37 cellular contexts compared by ENCODE assay signal in genomic region chrX:149312097-149312496, GRCh38.
A peak's percentile ranks its signal among the peaks of the same experiment; 100 is the strongest.
DNase-seq lines count a peak whose midpoint lies in the region; ATAC-seq, FAIRE-seq and TF ChIP-seq lines count a peak whose summit lies in the region.
"Had no signal": no experiment of that assay in that cellular context is flagged by ENCODE, and none has a peak within 500 bp of the region (broad histone marks: within the 10 kb centered on the region; RNA-seq: fewer than 3 reads in every experiment).

No MANE protein-coding gene starts in this region.

- no TSS peak for BruUV-seq in MCF 10A (replicated peaks; lab: Mats Ljungman, UMichigan)
- BruUV-seq in mammary epithelial cell (replicated peaks; lab: Mats Ljungman, UMichigan) = no TSS peak
- no TSS peak for BruUV-seq in HepG2 (replicated peaks; lab: Mats Ljungman, UMichigan)

- POLR2A ChIA-PET in MCF 10A (lab: Yijun Ruan, JAX) = interaction anchor here (2.0 kb wide), 1 partner anchor 61 kb away, joined by 4 read pairs; no protein-coding TSS in a partner anchor
- POLR2A ChIA-PET in HepG2 (lab: Yijun Ruan, JAX) = no interaction called here
- POLR2A ChIA-PET in HEK293T (lab: Yijun Ruan, JAX) = no interaction called here

- H3K4me3 Mint-ChIP-seq in MCF 10A (ENCODE audit: unreplicated experiment) = no peak overlapping the region
- H3K4me3 Mint-ChIP-seq: B cell; CD14-positive monocyte; CD4-positive, alpha-beta memory T cell; CD4-positive, alpha-beta T cell; CD4-positive, CD25-positive, alpha-beta regulatory T cell; CD8-positive, alpha-beta memory T cell; CD8-positive, alpha-beta T cell had no signal

- H3K36me3 ChIP-seq in mammary epithelial cell (ENCODE audit: insufficient read depth, low read length) = no peaks in the 10 kb centered on the region
- H3K36me3 ChIP-seq in HepG2 (replicated peaks in 1 of 2; ENCODE audit: control insufficient read depth in 1 of 2, insufficient read depth in 2 of 2, low read length in 2 of 2) = no peaks in the 10 kb centered on the region
- no peaks in the 10 kb centered on the region for H3K36me3 ChIP-seq in right lobe of liver
- H3K36me3 ChIP-seq in RWPE2 (ENCODE audit: low read depth) = no peaks in the 10 kb centered on the region
- H3K36me3 ChIP-seq: BE2C; BLaER1; BLaER1 treated with 17β-estradiol and CSF1 and Interleukin-3, amounts not matched to agents 10 nM and 100 nM had no signal

- DNase-seq in MCF 10A (ENCODE audit: unreplicated experiment) (no peak), mammary epithelial cell (no peak), HepG2 (ENCODE audit: low spot score) (no peak), right lobe of liver (no peak), HEK293T (ENCODE audit: extremely low spot score) (no peak), RWPE2 (ENCODE audit: low spot score) (no peak), GM12892 (ENCODE audit: insufficient read length) (no peak)
- no peak for DNase-seq in stimulated activated naive CD4-positive, alpha-beta T cell (lab: John Stamatoyannopoulos, UW)
- DNase-seq: 8988T; ACHN; AML-193; BE2C; C1 segment of cervical spinal cord; Caco-2; Calu3; CD4-positive, alpha-beta memory T cell; CD4-positive, alpha-beta T cell; CD4-positive, CD25-positive, alpha-beta regulatory T cell; CD8-positive, alpha-beta memory T cell; CD8-positive, alpha-beta T cell; COR-L47; DMS 273 treated with DMSO at 0.1 percent for 48 hours; DMS153; DMS53; DMS79; DMS79 treated with DMSO at 0.1 percent for 48 hours; DND-41; EL had no signal

- no peaks in the 10 kb centered on the region for H4K20me1 ChIP-seq in mammary epithelial cell (ENCODE audit: insufficient read depth, low read length)
- no peaks in the 10 kb centered on the region for H4K20me1 ChIP-seq in HepG2 (ENCODE audit: insufficient read depth, low read length)
- H4K20me1 ChIP-seq: BLaER1; BLaER1 treated with 17β-estradiol and CSF1 and Interleukin-3, amounts not matched to agents 10 nM and 100 nM had no signal

- H3K4me3 ChIP-seq in mammary epithelial cell (replicated peaks in 1 of 3; ENCODE audit: insufficient read depth in 1 of 3, low read depth in 2 of 3, low read length in 3 of 3) (no peak overlapping the region), HepG2 (replicated peaks in 1 of 3; ENCODE audit: insufficient read depth in 1 of 3, low read depth in 2 of 3, low read length in 3 of 3) (no peak overlapping the region), right lobe of liver (no peak overlapping the region), RWPE2 (ENCODE audit: severe bottlenecking) (no peak overlapping the region)
- H3K4me3 ChIP-seq: A549; BLaER1; BLaER1 treated with 17β-estradiol and CSF1 and Interleukin-3, amounts not matched to agents 10 nM and 100 nM had no signal

- H3K27me3 ChIP-seq in mammary epithelial cell (ENCODE audit: insufficient read depth, low read length) (no peaks in the 10 kb centered on the region), HepG2 (ENCODE audit: control insufficient read depth in 1 of 2, insufficient read depth in 2 of 2, low read length in 2 of 2) (no peaks in the 10 kb centered on the region), right lobe of liver (no peaks in the 10 kb centered on the region), RWPE2 (ENCODE audit: insufficient read depth, poor library complexity, severe bottlenecking) (no peaks in the 10 kb centered on the region)
- H3K27me3 ChIP-seq: BE2C; BLaER1; BLaER1 treated with 17β-estradiol and CSF1 and Interleukin-3, amounts not matched to agents 10 nM and 100 nM had no signal

- no peaks in the 10 kb centered on the region for H3K36me3 Mint-ChIP-seq in MCF 10A (ENCODE audit: insufficient read depth, unreplicated experiment)
- H3K36me3 Mint-ChIP-seq: CD14-positive monocyte; CD4-positive, alpha-beta memory T cell; CD4-positive, CD25-positive, alpha-beta regulatory T cell; CD8-positive, alpha-beta memory T cell; CD8-positive, alpha-beta T cell had no signal

- H3K79me2 ChIP-seq in mammary epithelial cell (ENCODE audit: insufficient read depth, low read length) (no peaks in the 10 kb centered on the region), HepG2 (ENCODE audit: insufficient read depth, low read length) (no peaks in the 10 kb centered on the region)

- ATAC-seq in HepG2 (no peak), right lobe of liver (no peak), RWPE2 (ENCODE audit: low read depth) (no peak)
- ATAC-seq: A549; CD8-positive, alpha-beta T cell had no signal

- no peaks in the 10 kb centered on the region for H3K27me3 Mint-ChIP-seq in MCF 10A (ENCODE audit: insufficient read depth, unreplicated experiment)
- H3K27me3 Mint-ChIP-seq: B cell; CD4-positive, alpha-beta T cell; CD4-positive, CD25-positive, alpha-beta regulatory T cell had no signal

- intact Hi-C loops in MCF 10A (cut with micrococcal nuclease) (no loop called here), mammary epithelial cell (cut with micrococcal nuclease) (no loop called here), HepG2 (cut with micrococcal nuclease; ENCODE audit: unreplicated experiment) (no loop called here), right lobe of liver (cut with DNase I) (no loop called here)

- H3K9me3 Mint-ChIP-seq in MCF 10A (ENCODE audit: unreplicated experiment) = peaks cover 9% of the 10 kb centered on the region
- H3K9me3 Mint-ChIP-seq: CD4-positive, alpha-beta T cell; CD4-positive, CD25-positive, alpha-beta regulatory T cell; CD8-positive, alpha-beta memory T cell; CD8-positive, alpha-beta T cell had no signal

- peak overlapping the region; percentile 95 for H3K27ac Mint-ChIP-seq in MCF 10A (ENCODE audit: low read depth, unreplicated experiment)
- H3K27ac Mint-ChIP-seq: B cell; CD14-positive monocyte; CD4-positive, alpha-beta memory T cell; CD4-positive, alpha-beta T cell; CD4-positive, CD25-positive, alpha-beta regulatory T cell; CD8-positive, alpha-beta memory T cell; CD8-positive, alpha-beta T cell had no signal

- no peak overlapping the region for H3K4me2 ChIP-seq in mammary epithelial cell (ENCODE audit: insufficient read depth, low read depth, low read length)
- H3K4me2 ChIP-seq in HepG2 (ENCODE audit: low read depth, low read length) = no peak overlapping the region
- H3K4me2 ChIP-seq: A549; BLaER1; BLaER1 treated with 17β-estradiol and CSF1 and Interleukin-3, amounts not matched to agents 10 nM and 100 nM had no signal

- no peak overlapping the region for H2AFZ ChIP-seq in mammary epithelial cell (ENCODE audit: low read depth, low read length)
- no peak overlapping the region for H2AFZ ChIP-seq in HepG2 (ENCODE audit: low read length)

- dilution Hi-C loops in mammary epithelial cell (cut with HindIII; ENCODE audit: low sequenced_read_pairs) = no loop called here

- WGBS in mammary epithelial cell (ENCODE audit: low coverage, missing lambda C conversion rate) = 65% methylated on average over 2 of the region's 3 CpGs
- WGBS in HepG2 (ENCODE audit: low lambda C conversion rate) = 4% methylated on average over 3 of the region's 3 CpGs
- WGBS in right lobe of liver (ENCODE audit: insufficient coverage, low coverage, low lambda C conversion rate, missing lambda C conversion rate) = 47% methylated on average over 3 of the region's 3 CpGs

- no peak for TF ChIP-seq POLR2A in HepG2 (IDR thresholded peaks at IDR 0.05; ENCODE audit: insufficient read depth in 1 of 2, low read depth in 2 of 2, low read length in 2 of 2)
- no peak for TF ChIP-seq POLR2A in right lobe of liver (IDR thresholded peaks at IDR 0.05)
- TF ChIP-seq POLR2A in GM12892 (IDR thresholded peaks at IDR 0.05; ENCODE audit: low read depth, low read length) = no peak

- no peaks in the 10 kb centered on the region for H3K4me1 ChIP-seq in mammary epithelial cell (ENCODE audit: insufficient read depth, low read length)
- H3K4me1 ChIP-seq in HepG2 (ENCODE audit: insufficient read depth, low read length) = no peaks in the 10 kb centered on the region
- H3K4me1 ChIP-seq in right lobe of liver = no peaks in the 10 kb centered on the region
- H3K4me1 ChIP-seq in RWPE2 (ENCODE audit: insufficient read depth, poor library complexity, severe bottlenecking) = no peaks in the 10 kb centered on the region
- H3K4me1 ChIP-seq: A549; BE2C; BLaER1; BLaER1 treated with 17β-estradiol and CSF1 and Interleukin-3, amounts not matched to agents 10 nM and 100 nM; Caco-2 had no signal

- no peaks in the 10 kb centered on the region for H3K9me3 ChIP-seq in mammary epithelial cell (replicated peaks; ENCODE audit: insufficient read depth, low read length)
- no peaks in the 10 kb centered on the region for H3K9me3 ChIP-seq in HepG2 (ENCODE audit: low read length)
- H3K9me3 ChIP-seq in right lobe of liver = no peaks in the 10 kb centered on the region
- H3K9me3 ChIP-seq in RWPE2 (ENCODE audit: severe bottlenecking) = no peaks in the 10 kb centered on the region
- H3K9me3 ChIP-seq: A549, BE2C, BLaER1, Caco-2 had no signal

- H3K27ac ChIP-seq in mammary epithelial cell (ENCODE audit: insufficient read depth, low read depth, low read length) = no peak overlapping the region
- no peak overlapping the region for H3K27ac ChIP-seq in HepG2 (ENCODE audit: extremely low read length, insufficient read depth, low read length)
- H3K27ac ChIP-seq in right lobe of liver = no peak overlapping the region
- H3K27ac ChIP-seq in RWPE2 (ENCODE audit: poor library complexity, severe bottlenecking) = peak overlapping the region; percentile 49
- H3K27ac ChIP-seq: 22Rv1; A549; BLaER1; BLaER1 treated with 17β-estradiol and CSF1 and Interleukin-3, amounts not matched to agents 10 nM and 100 nM; C4-2B had no signal

- in situ Hi-C loops in mammary epithelial cell (cut with MboI; ENCODE audit: low sequenced_read_pairs in 2 of 2) = no loop called here
- in situ Hi-C loops in HepG2 (cut with HindIII; ENCODE audit: extremely low pct_ligation_motif_present, low pct_unique_long_range_greater_than_20kb) = no loop called here

- FAIRE-seq in HepG2 (lab: Jason Lieb, UNC) (no peak), GM12892 (lab: Jason Lieb, UNC) (no peak)
- FAIRE-seq: A204.1, A549, D721Med had no signal

- peaks cover 11% of the 10 kb centered on the region for H3K4me1 Mint-ChIP-seq in MCF 10A (ENCODE audit: insufficient read depth, unreplicated experiment)
- H3K4me1 Mint-ChIP-seq: B cell; CD14-positive monocyte; CD4-positive, alpha-beta memory T cell; CD4-positive, CD25-positive, alpha-beta regulatory T cell; CD8-positive, alpha-beta memory T cell had no signal

- H3K9ac ChIP-seq in mammary epithelial cell (ENCODE audit: insufficient read depth, low read length) = no peak overlapping the region
- no peak overlapping the region for H3K9ac ChIP-seq in HepG2 (ENCODE audit: insufficient read depth, low read depth, low read length)
- H3K9ac ChIP-seq: BLaER1; BLaER1 treated with 17β-estradiol and CSF1 and Interleukin-3, amounts not matched to agents 10 nM and 100 nM had no signal

- TF ChIP-seq RAD21 in HepG2 (CRISPR knock-in tag; IDR thresholded peaks at IDR 0.05) = no peak

- TF ChIP-seq CTCF in MCF 10A (IDR thresholded peaks at IDR 0.05; ENCODE audit: unreplicated experiment) (no peak), mammary epithelial cell (conservative IDR thresholded peaks at IDR 0.05 in 1 of 2, IDR thresholded peaks at IDR 0.05 in 1 of 2; ENCODE audit: extremely low read depth in 1 of 2, insufficient read depth in 1 of 2, low read depth in 1 of 2, low read length in 2 of 2) (no peak), HepG2 (CRISPR knock-in tag; IDR thresholded peaks at IDR 0.05) (no peak), right lobe of liver (IDR thresholded peaks at IDR 0.05) (no peak), RWPE2 (IDR thresholded peaks at IDR 0.05; ENCODE audit: poor library complexity, severe bottlenecking) (no peak)

- no peak for TF ChIP-seq EP300 in HepG2 (IDR thresholded peaks at IDR 0.05; ENCODE audit: low read depth in 2 of 2, low read length in 2 of 2)
- TF ChIP-seq EP300 in HepG2 (CRISPR knock-in tag; IDR thresholded peaks at IDR 0.05; ENCODE audit: borderline replicate concordance) = no peak

- CTCF ChIA-PET in MCF 10A (lab: Yijun Ruan, JAX) (no interaction called here), mammary epithelial cell (lab: Charles Lee; ENCODE audit: low non-redundant PET) (no interaction called here), HepG2 (lab: Yijun Ruan, JAX; ENCODE audit: low intra/inter-chr PET ratio, low total read pairs) (no interaction called here), HEK293T (lab: Yijun Ruan, JAX) (no interaction called here)
